In the genomic region with DNA sequence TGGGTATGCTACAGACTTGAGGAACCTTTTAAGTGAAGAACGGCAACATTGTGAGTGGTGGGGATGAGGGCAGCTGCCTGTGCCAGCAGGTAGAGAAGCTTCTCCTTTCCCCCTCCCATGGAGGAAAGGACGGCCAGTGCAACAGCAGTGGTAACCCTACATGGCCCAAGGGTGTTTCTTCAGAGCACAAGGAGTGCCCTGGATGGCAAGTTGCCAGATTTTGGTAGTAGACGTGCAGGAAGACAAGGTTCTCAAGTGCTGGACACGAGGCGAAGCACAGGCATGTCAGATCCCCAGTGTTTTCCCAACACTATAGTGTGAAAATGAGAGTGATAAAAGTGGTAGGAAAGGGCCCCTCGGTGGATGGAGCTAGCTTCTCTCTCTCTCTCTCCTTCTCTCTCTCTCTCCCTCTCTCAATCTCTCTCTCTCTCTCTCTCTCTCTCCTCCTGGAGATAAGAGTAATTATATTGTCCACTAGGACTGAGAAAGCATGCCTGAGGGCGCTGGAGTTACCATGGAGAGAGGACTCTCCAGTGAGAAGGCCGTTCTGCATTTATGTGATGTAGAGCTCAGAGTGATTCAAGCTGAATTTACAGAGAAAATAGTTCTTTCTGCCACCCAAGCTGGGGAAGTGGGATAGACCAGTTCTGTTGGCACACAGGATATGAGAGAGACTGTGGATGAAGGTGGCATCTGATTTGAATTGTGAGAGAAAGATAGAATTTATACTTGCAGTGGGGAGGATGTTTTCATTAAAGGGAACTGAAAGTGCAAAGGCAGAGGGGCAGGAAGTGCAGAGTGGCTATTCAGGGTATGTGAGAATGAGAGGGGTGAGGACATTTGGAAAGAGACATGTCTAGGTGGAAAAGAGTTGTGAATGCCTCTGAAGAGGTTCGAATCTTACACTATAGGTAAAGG, we compare ENCODE assay signal across 9 cellular contexts. TPM values are rescaled to one million over a fixed set of nuclear protein-coding genes. Genes with fewer than 3 reads are reported as not detected.
A peak's percentile ranks its signal among the peaks of the same experiment; 100 is the strongest.
DNase-seq lines count a peak whose midpoint lies in the region; ATAC-seq and TF ChIP-seq lines count a peak whose summit lies in the region.
"Had no signal": no experiment of that assay in that cellular context is flagged by ENCODE, and none has a peak within 500 bp of the region (broad histone marks: within the 10 kb centered on the region; RNA-seq: fewer than 3 reads in every experiment).

No MANE protein-coding gene starts in this region.

- TF ChIP-seq POLR2A in GM18505 (IDR thresholded peaks at IDR 0.05; ENCODE audit: borderline replicate concordance, extremely low read depth, insufficient read depth, insufficient read length), result no peak

- peak; percentile 37 for DNase-seq in M059J (ENCODE audit: low read depth)
- peak; percentile 17 for DNase-seq in germinal center (ENCODE audit: low spot score)
- no peak for DNase-seq in dermis blood vessel endothelial cell
- no peak for DNase-seq in HuH-7 (ENCODE audit: low spot score)
- DNase-seq in SHP77 treated with DMSO at 0.1 percent for 48 hours (lab: John Stamatoyannopoulos, UW), result no peak
- no peak for DNase-seq in HuH-7.5 (ENCODE audit: low spot score)
- DNase-seq: stomach had no signal

- peak; percentile 99 for ATAC-seq in GM18505 (IDR thresholded peaks at IDR 0.05; ENCODE audit: unreplicated experiment)
- peak; percentile 97 for ATAC-seq in GM21737 (IDR thresholded peaks at IDR 0.05; ENCODE audit: unreplicated experiment)

RNA-seq across cellular contexts. Expression of gene TRPC3, which starts 25.6 kb away (rescaled TPM):
- 1.6 and 2.9 TPM in 2 replicates for total RNA-seq in M059J (2014; rRNA removed; shearing (Covaris generic))
- not detected in 2 replicates for total RNA-seq in dermis blood vessel endothelial cell

Comparison
In these comparisons a context has a peak if more than half of its experiments do, and no peak if none do; other contexts are left out.
1. DNase-seq: peak in M059J (single experiment) and germinal center (single experiment); none in dermis blood vessel endothelial cell (single experiment), HuH-7 (single experiment), SHP77 treated with DMSO at 0.1 percent for 48 hours (single experiment) and HuH-7.5 (single experiment).